Comparison of ENCODE assay signal across 25 cellular contexts in the genomic region with DNA sequence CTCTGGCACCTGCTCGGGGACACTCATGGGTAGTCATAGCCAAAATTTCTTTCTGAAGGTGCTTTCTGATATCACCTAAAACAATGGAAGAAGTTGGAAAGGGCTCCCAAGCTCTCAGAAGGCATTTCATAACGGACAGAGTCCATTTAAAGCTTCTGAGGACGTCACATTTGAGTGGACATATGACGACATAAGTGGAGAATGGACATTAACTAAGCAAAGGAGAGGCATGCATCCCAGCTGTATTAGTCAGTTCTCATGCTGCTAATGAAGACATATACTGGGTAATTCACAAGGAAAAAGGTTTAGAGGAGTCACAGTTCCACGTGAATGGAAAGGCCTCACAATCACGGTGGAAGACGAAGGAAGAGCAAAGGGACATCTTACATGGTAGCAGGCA.
DNase-seq lines count a peak whose midpoint lies in the region; ATAC-seq, FAIRE-seq and TF ChIP-seq lines count a peak whose summit lies in the region.
"Had no signal": no experiment of that assay in that cellular context is flagged by ENCODE, and none has a peak within 500 bp of the region (broad histone marks: within the 10 kb centered on the region; RNA-seq: fewer than 3 reads in every experiment).

No MANE protein-coding gene starts in this region.

- H3K4me2 ChIP-seq in IMR-90 (ENCODE audit: low read depth, low read length): no peak overlapping the region
- H3K4me2 ChIP-seq in astrocyte (ENCODE audit: low read length): no peak overlapping the region
- H3K4me2 ChIP-seq: A549; BLaER1 treated with 17β-estradiol and CSF1 and Interleukin-3, amounts not matched to agents 10 nM and 100 nM had no signal

- intact Hi-C loops in IMR-90 (cut with micrococcal nuclease): no loop called here

- no peaks in the 10 kb centered on the region for H3K79me1 ChIP-seq in IMR-90 (ENCODE audit: low read depth in 1 of 2, low read length in 2 of 2)

- no peak overlapping the region for H3K4me3 Mint-ChIP-seq in astrocyte (ENCODE audit: unreplicated experiment)
- H3K4me3 Mint-ChIP-seq: CD14-positive monocyte; CD4-positive, alpha-beta T cell; CD8-positive, alpha-beta memory T cell; HFFc6 had no signal

- H3K9me1 ChIP-seq in IMR-90 (ENCODE audit: insufficient read depth, low read length): 0 out of 2 replicates have a peak, but pooled peaks cover 5% of the 10 kb centered on the region

- peaks cover 27% of the 10 kb centered on the region for H3K4me1 Mint-ChIP-seq in astrocyte (ENCODE audit: low read depth, unreplicated experiment)
- H3K4me1 Mint-ChIP-seq: CD14-positive monocyte; CD8-positive, alpha-beta memory T cell had no signal

- BruUV-seq in IMR-90 (replicated peaks; lab: Mats Ljungman, UMichigan): no TSS peak

- in situ Hi-C loops in Caki2 (cut with HindIII; ENCODE audit: low pct_unique_long_range_greater_than_20kb, low sequenced_read_pairs): no loop called here
- in situ Hi-C loops in IMR-90 (cut with MboI; ENCODE audit: low sequenced_read_pairs): no loop called here

- WGBS in IMR-90 (ENCODE audit: extremely low coverage in 2 of 2, insufficient read length in 1 of 2), 2 experiments: no CpG with 5 or more reads among the region's 7 CpGs

- TF ChIP-seq RAD21 in IMR-90 (IDR thresholded peaks at IDR 0.05; ENCODE audit: low read length): no peak

- H4K8ac ChIP-seq in IMR-90 (ENCODE audit: low read depth in 2 of 2, low read length in 2 of 2): no peak overlapping the region

- H3K4ac ChIP-seq in IMR-90 (ENCODE audit: low read depth, low read length): no peak overlapping the region

- no peak overlapping the region for H2BK5ac ChIP-seq in IMR-90 (ENCODE audit: low read depth, low read length, poor library complexity, severe bottlenecking)

- H2AFZ ChIP-seq in IMR-90 (replicated peaks; ENCODE audit: low read length, poor library complexity) (no peak overlapping the region), astrocyte (ENCODE audit: low read depth, low read length) (no peak overlapping the region)

- DNase-seq in Caki2 (ENCODE audit: low read depth) (peak; percentile 30), IMR-90 (peak; percentile 35), astrocyte (ENCODE audit: low read depth) (no peak), renal cortical epithelial cell (ENCODE audit: low read depth) (peak; percentile 58), SK-N-DZ (ENCODE audit: low spot score) (no peak)
- no peak for DNase-seq in activated CD8-positive, alpha-beta memory T cell treated with anti-CD3 and anti-CD28 coated beads, Interleukin-2, amount 50 U/mL, for 48 hours
- DNase-seq: 8988T; ACHN; AML-193; BE2C; Calu3; CD4-positive, alpha-beta T cell; CD8-positive, alpha-beta memory T cell; DMS53; DMS79 treated with DMSO at 0.1 percent for 48 hours; GOT3; HFFc6 had no signal

- H3K9ac ChIP-seq in IMR-90 (ENCODE audit: low read depth, low read length) (no peak overlapping the region), astrocyte (ENCODE audit: low read length) (no peak overlapping the region)
- H3K9ac ChIP-seq: BLaER1 treated with 17β-estradiol and CSF1 and Interleukin-3, amounts not matched to agents 10 nM and 100 nM had no signal

- H3K27me3 ChIP-seq in IMR-90 (ENCODE audit: control insufficient read depth, insufficient read depth, low read length) (no peaks in the 10 kb centered on the region), astrocyte (ENCODE audit: insufficient read depth, low read length) (no peaks in the 10 kb centered on the region)
- H3K27me3 ChIP-seq: BE2C; BLaER1 treated with 17β-estradiol and CSF1 and Interleukin-3, amounts not matched to agents 10 nM and 100 nM had no signal

- H3K4me1 ChIP-seq in IMR-90 (ENCODE audit: control insufficient read depth, insufficient read depth, low read length) (peaks cover 3% of the 10 kb centered on the region; the same call in 1 of the 2 replicates), astrocyte (ENCODE audit: insufficient read depth, low read length) (peaks cover 13% of the 10 kb centered on the region)
- H3K4me1 ChIP-seq: BE2C, HAP-1 had no signal

- dilution Hi-C loops in IMR-90 (cut with HindIII; ENCODE audit: low sequenced_read_pairs, unreplicated experiment): no loop called here

- H3K14ac ChIP-seq in IMR-90 (replicated peaks; ENCODE audit: low read depth, low read length): no peak overlapping the region; the same call in 1 of the 2 replicates

- H2AK9ac ChIP-seq in IMR-90 (replicated peaks; ENCODE audit: low read depth, low read length, poor library complexity): no peak overlapping the region

- peak overlapping the region; percentile 41 for H3K27ac Mint-ChIP-seq in astrocyte (ENCODE audit: unreplicated experiment)
- H3K27ac Mint-ChIP-seq: CD14-positive monocyte; CD4-positive, alpha-beta T cell; CD8-positive, alpha-beta memory T cell; HFFc6 had no signal

- POLR2A ChIA-PET in IMR-90 (lab: Charles Lee; ENCODE audit: unreplicated experiment): no interaction called here

- H3K23ac ChIP-seq in IMR-90 (ENCODE audit: low read depth, low read length): no peak overlapping the region

- H3K27me3 Mint-ChIP-seq in astrocyte (ENCODE audit: low read depth, unreplicated experiment): no peaks in the 10 kb centered on the region
- H3K27me3 Mint-ChIP-seq: CD4-positive, alpha-beta T cell had no signal

- H3K9me3 Mint-ChIP-seq in astrocyte (ENCODE audit: unreplicated experiment): no peaks in the 10 kb centered on the region
- H3K9me3 Mint-ChIP-seq: CD4-positive, alpha-beta T cell; CD8-positive, alpha-beta memory T cell; HFFc6 had no signal

- no peak overlapping the region for H2BK120ac ChIP-seq in IMR-90 (ENCODE audit: low read depth, low read length)

- H3K36me3 Mint-ChIP-seq in astrocyte (ENCODE audit: low read depth, unreplicated experiment): no peaks in the 10 kb centered on the region
- H3K36me3 Mint-ChIP-seq: CD14-positive monocyte; CD8-positive, alpha-beta memory T cell had no signal

- H4K20me1 ChIP-seq in IMR-90 (ENCODE audit: insufficient read depth, low read length) (no peaks in the 10 kb centered on the region), astrocyte (ENCODE audit: insufficient read depth, low read length) (no peaks in the 10 kb centered on the region)
- H4K20me1 ChIP-seq: BLaER1 treated with 17β-estradiol and CSF1 and Interleukin-3, amounts not matched to agents 10 nM and 100 nM had no signal

- H3K4me3 ChIP-seq in IMR-90 (ENCODE audit: insufficient read depth, low read depth, low read length) (no peak overlapping the region), astrocyte (ENCODE audit: insufficient read depth, low read depth, low read length) (no peak overlapping the region)
- H3K4me3 ChIP-seq: A549; BLaER1 treated with 17β-estradiol and CSF1 and Interleukin-3, amounts not matched to agents 10 nM and 100 nM; GM12878; HAP-1 had no signal

- no peak for ATAC-seq in IMR-90 (ENCODE audit: low read depth)
- ATAC-seq in GM18858 (IDR thresholded peaks at IDR 0.05; ENCODE audit: unreplicated experiment): no peak
- ATAC-seq: A549, GM12878 had no signal

- H3K27ac ChIP-seq in IMR-90 (ENCODE audit: insufficient read depth, low read length) (no peak overlapping the region), astrocyte (ENCODE audit: low read depth, low read length) (no peak overlapping the region)
- H3K27ac ChIP-seq: A549; BLaER1 treated with 17β-estradiol and CSF1 and Interleukin-3, amounts not matched to agents 10 nM and 100 nM had no signal

- no peak for FAIRE-seq in astrocyte (lab: Jason Lieb, UNC)
- FAIRE-seq: A549, G401.6, GM12878, H54 had no signal

- H4K91ac ChIP-seq in IMR-90 (ENCODE audit: insufficient read depth, low read depth, low read length): no peak overlapping the region

- TF ChIP-seq CTCF in IMR-90 (conservative IDR thresholded peaks at IDR 0.05; ENCODE audit: low read depth, low read length) (no peak), astrocyte (IDR thresholded peaks at IDR 0.05; ENCODE audit: insufficient read depth, low read depth, low read length) (no peak)

- H3K36me3 ChIP-seq in IMR-90 (ENCODE audit: control insufficient read depth, insufficient read depth, low read length) (no peaks in the 10 kb centered on the region), astrocyte (ENCODE audit: insufficient read depth, low read length) (no peaks in the 10 kb centered on the region)
- H3K36me3 ChIP-seq: BE2C; BLaER1 treated with 17β-estradiol and CSF1 and Interleukin-3, amounts not matched to agents 10 nM and 100 nM; HAP-1 had no signal

- no peaks in the 10 kb centered on the region for H3K9me3 ChIP-seq in IMR-90 (ENCODE audit: control insufficient read depth, insufficient read depth, low read length)
- H3K9me3 ChIP-seq in astrocyte (ENCODE audit: insufficient read depth, low read depth, low read length): no peaks in the 10 kb centered on the region
- H3K9me3 ChIP-seq: A549; BE2C; BLaER1 treated with 17β-estradiol and CSF1 and Interleukin-3, amounts not matched to agents 10 nM and 100 nM; HAP-1 had no signal

- TF ChIP-seq POLR2A in IMR-90 (IDR thresholded peaks at IDR 0.05; ENCODE audit: low read depth, low read length): no peak

- no peak overlapping the region for H3K18ac ChIP-seq in IMR-90 (ENCODE audit: low read depth, low read length)

- no peak overlapping the region for H4K5ac ChIP-seq in IMR-90 (ENCODE audit: low read depth, low read length)

- H2AK5ac ChIP-seq in IMR-90 (ENCODE audit: low read depth, low read length): no peak overlapping the region

- no peak overlapping the region for H2BK15ac ChIP-seq in IMR-90 (ENCODE audit: low read depth, low read length)

- no peaks in the 10 kb centered on the region for H3K79me2 ChIP-seq in astrocyte (ENCODE audit: insufficient read depth, low read length)

- CTCF ChIA-PET in IMR-90 (lab: Yijun Ruan, JAX): interaction anchor here (1.3 kb wide), 1 partner anchor 20 kb away, joined by 3 read pairs; no protein-coding TSS in a partner anchor

- H2BK20ac ChIP-seq in IMR-90 (ENCODE audit: low read depth, low read length): no peak overlapping the region

- no peak overlapping the region for H3K56ac ChIP-seq in IMR-90 (ENCODE audit: extremely low read depth, insufficient read depth, low read length)

TF ChIP-seq in IMR-90, 13 proteins besides CTCF, POLR2A, EP300 and RAD21 (continues in another document):
- TF ChIP-seq FOS (IDR thresholded peaks at IDR 0.05; ENCODE audit: low read depth, low read length) (no peak), CHD1 (IDR thresholded peaks at IDR 0.05; ENCODE audit: low read depth, low read length) (no peak), SMC3 (IDR thresholded peaks at IDR 0.05; ENCODE audit: low read depth, low read length) (no peak), MXI1 (IDR thresholded peaks at IDR 0.05; ENCODE audit: borderline replicate concordance, low read depth, low read length) (no peak), RCOR1 (IDR thresholded peaks at IDR 0.05; ENCODE audit: insufficient replicate concordance, low read length) (no peak), RFX5 (IDR thresholded peaks at IDR 0.05; ENCODE audit: low read depth, low read length) (no peak)
- TF ChIP-seq, protein P1, sequence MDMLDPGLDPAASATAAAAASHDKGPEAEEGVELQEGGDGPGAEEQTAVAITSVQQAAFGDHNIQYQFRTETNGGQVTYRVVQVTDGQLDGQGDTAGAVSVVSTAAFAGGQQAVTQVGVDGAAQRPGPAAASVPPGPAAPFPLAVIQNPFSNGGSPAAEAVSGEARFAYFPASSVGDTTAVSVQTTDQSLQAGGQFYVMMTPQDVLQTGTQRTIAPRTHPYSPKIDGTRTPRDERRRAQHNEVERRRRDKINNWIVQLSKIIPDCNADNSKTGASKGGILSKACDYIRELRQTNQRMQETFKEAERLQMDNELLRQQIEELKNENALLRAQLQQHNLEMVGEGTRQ (IDR thresholded peaks at IDR 0.05; ENCODE audit: low read depth, low read length): no peak

Comparison
In these comparisons a context has a peak if more than half of its experiments do, and no peak if none do; other contexts are left out.
1. DNase-seq: peak in Caki2 (single experiment), IMR-90 (single experiment) and renal cortical epithelial cell (single experiment); none in astrocyte (single experiment), activated CD8-positive, alpha-beta memory T cell treated with anti-CD3 and anti-CD28 coated beads, Interleukin-2, amount 50 U/mL, for 48 hours (single experiment) and SK-N-DZ (single experiment).